8 cellular contexts compared by ENCODE assay signal in the genomic region with DNA sequence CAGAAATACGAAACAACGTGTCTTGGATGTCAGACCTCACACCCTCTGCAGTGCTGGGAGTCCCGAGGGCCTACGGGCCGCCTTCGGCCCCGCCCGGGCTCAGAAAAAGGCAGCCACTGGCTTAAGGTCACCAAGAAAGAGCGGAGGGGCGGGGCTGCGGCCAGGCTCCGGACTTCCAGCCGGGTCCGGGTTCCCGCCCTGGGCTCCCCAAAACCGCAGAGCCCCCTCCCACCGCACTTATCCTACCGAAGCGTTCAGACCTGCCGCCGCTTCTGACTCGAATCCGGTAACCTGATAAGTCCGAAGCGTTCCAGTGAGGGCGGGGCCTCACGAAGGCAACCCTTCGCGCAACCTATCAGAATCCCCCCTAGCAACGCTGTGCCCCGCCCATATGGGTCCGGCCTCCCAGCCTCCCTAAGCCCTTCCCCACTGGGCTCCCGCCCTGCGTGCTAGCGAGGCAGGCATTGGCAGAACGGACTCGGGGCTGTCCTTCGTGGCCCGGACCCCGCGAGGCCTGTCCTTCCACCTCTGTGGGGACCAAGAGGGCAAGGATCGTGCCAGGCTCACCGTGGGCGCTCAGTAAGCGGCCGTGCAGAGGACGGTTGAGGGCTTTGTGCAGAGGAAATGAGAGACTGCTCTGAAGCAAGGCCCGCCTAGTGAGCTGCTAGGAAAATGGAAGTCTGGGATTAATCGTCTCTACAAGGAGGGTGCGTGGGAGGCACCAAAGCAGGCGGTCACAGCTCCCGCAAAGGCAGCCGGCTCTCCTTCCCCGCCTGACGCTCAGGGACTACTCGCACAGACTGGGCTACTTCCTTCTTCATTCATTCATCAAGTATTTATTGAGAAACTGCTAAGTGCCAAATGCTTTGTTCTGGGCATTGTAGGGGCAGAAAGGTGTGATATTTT. TPM values are rescaled to one million over a fixed set of nuclear protein-coding genes. Genes with fewer than 3 reads are reported as not detected.
DNase-seq lines count a peak whose midpoint lies in the region; ATAC-seq and TF ChIP-seq lines count a peak whose summit lies in the region.

A gene (minus strand): TSS at position 296 of the 906 bp plus-strand sequence. CDS start 515 bp downstream, outside the sequence.

- peak; percentile 82 to 93 for TF ChIP-seq POLR2A in Peyer's patch (IDR thresholded peaks at IDR 0.05)

- H3K9ac ChIP-seq in mucosa of stomach (ENCODE audit: low read length): peak within 1 kb of the TSS; percentile 72

- H3K9me3 Mint-ChIP-seq in activated T-cell treated with anti-CD3 and anti-CD28 coated beads, Interleukin-2, amount 50 U/mL, for 4 hours: no peaks in the 10 kb centered on the region

- no peaks in the 10 kb centered on the region for H3K27me3 Mint-ChIP-seq in activated T-cell treated with anti-CD3 and anti-CD28 coated beads, Interleukin-2, amount 50 U/mL, for 4 hours (ENCODE audit: low read depth)

- H3K36me3 ChIP-seq in KOPT-K1 (ENCODE audit: insufficient read depth, low read length) (peaks cover 8% of the 10 kb centered on the region; the same call in 1 of the 2 replicates), Peyer's patch (peaks cover 0 to 28% (median 0%) of the 10 kb centered on the region in 3 donors), esophagus (ENCODE audit: control insufficient read depth in 2 of 2, insufficient read depth in 2 of 2, low read length in 1 of 2) (peaks cover under 1 to 21% of the 10 kb centered on the region in 2 donors), mucosa of stomach (ENCODE audit: control insufficient read depth, insufficient read depth, low read length) (no peaks in the 10 kb centered on the region)

- peaks cover 7% of the 10 kb centered on the region for H3K36me3 Mint-ChIP-seq in activated T-cell treated with anti-CD3 and anti-CD28 coated beads, Interleukin-2, amount 50 U/mL, for 4 hours (ENCODE audit: insufficient read depth)

- ATAC-seq in GM21786 (IDR thresholded peaks at IDR 0.05; ENCODE audit: unreplicated experiment): peak; percentile 85
- ATAC-seq in activated T-cell treated with anti-CD3 and anti-CD28 coated beads, Interleukin-2, amount 50 U/mL, for 4 hours: peak; percentile 97 to 98

- WGBS in esophagus, 2 donors: 0% methylated on average over 56 of the region's 56 CpGs

- peaks cover 33% of the 10 kb centered on the region for H3K4me1 Mint-ChIP-seq in activated T-cell treated with anti-CD3 and anti-CD28 coated beads, Interleukin-2, amount 50 U/mL, for 4 hours (ENCODE audit: low read depth)

- H3K4me1 ChIP-seq in Peyer's patch: peaks cover 3 to 22% (median 13%) of the 10 kb centered on the region in 4 donors
- H3K4me1 ChIP-seq in esophagus (ENCODE audit: control insufficient read depth in 2 of 2, insufficient read depth in 2 of 2, low read length in 1 of 2): peaks cover 4 to 13% of the 10 kb centered on the region in 2 donors
- H3K4me1 ChIP-seq in mucosa of stomach (ENCODE audit: control insufficient read depth, insufficient read depth, low read length): peaks cover 32% of the 10 kb centered on the region

- H3K27me3 ChIP-seq in Peyer's patch: no peaks in the 10 kb centered on the region
- no peaks in the 10 kb centered on the region for H3K27me3 ChIP-seq in esophagus (ENCODE audit: control insufficient read depth in 1 of 2, insufficient read depth in 2 of 2, low read length in 2 of 2)
- H3K27me3 ChIP-seq in mucosa of stomach (ENCODE audit: control insufficient read depth, insufficient read depth, low read length): no peaks in the 10 kb centered on the region

- TF ChIP-seq CTCF in Peyer's patch (IDR thresholded peaks at IDR 0.05): no peak

- H3K4me3 Mint-ChIP-seq in activated T-cell treated with anti-CD3 and anti-CD28 coated beads, Interleukin-2, amount 50 U/mL, for 4 hours: peak within 1 kb of the TSS; percentile 86

- H3K4me3 ChIP-seq in Peyer's patch: peak within 1 kb of the TSS; percentile 58 to 70 (median 66)
- H3K4me3 ChIP-seq in esophagus (ENCODE audit: low read depth in 1 of 2, low read length in 2 of 2): peak within 1 kb of the TSS; percentile 61 to 62
- peak within 1 kb of the TSS; percentile 48 for H3K4me3 ChIP-seq in mucosa of stomach (ENCODE audit: low read length)

- peak; percentile 89 for DNase-seq in DMS79 (lab: John Stamatoyannopoulos, UW)
- DNase-seq in Peyer's patch: peak; percentile 96 to 98 (median 98)
- DNase-seq in activated T-cell treated with anti-CD3 and anti-CD28 coated beads, Interleukin-2, amount 50 U/mL, for 4 hours: peak; percentile 78
- peak; percentile 95 for DNase-seq in stimulated activated CD8-positive, alpha-beta memory T cell treated with anti-CD3 and anti-CD28 coated beads, Interleukin-4, amount 100 ng/mL, for 48 hours

- H3K9me3 ChIP-seq in KOPT-K1 (ENCODE audit: insufficient read depth, low read length, poor library complexity, severe bottlenecking) (no peaks in the 10 kb centered on the region), Peyer's patch (no peaks in the 10 kb centered on the region), esophagus (ENCODE audit: control insufficient read depth in 2 of 2, insufficient read depth in 1 of 2, low read depth in 1 of 2, low read length in 1 of 2) (no peaks in the 10 kb centered on the region), mucosa of stomach (ENCODE audit: control insufficient read depth, low read length) (no peaks in the 10 kb centered on the region)

- peak within 1 kb of the TSS; percentile 77 for H3K27ac ChIP-seq in KOPT-K1 (ENCODE audit: low read depth, low read length, poor library complexity, severe bottlenecking)
- peak within 1 kb of the TSS; percentile 80 to 89 (median 84) for H3K27ac ChIP-seq in Peyer's patch
- H3K27ac ChIP-seq in esophagus (ENCODE audit: low read depth in 2 of 2, low read length in 1 of 2): peak within 1 kb of the TSS; percentile 94 to 95

RNA-seq across cellular contexts. Expression of the gene that starts here (rescaled TPM):
- 100 to 1,000 TPM in 1 of 4 donors, 10 to 100 TPM in 3; 31.4 to 102 (median 86.9) TPM for total RNA-seq in Peyer's patch
- total RNA-seq in activated T-cell treated with anti-CD3 and anti-CD28 coated beads, Interleukin-2, amount 50 U/mL, for 4 hours: 10 to 100 TPM; 14.2 to 16.4 (median 14.2) TPM
- 10 to 100 TPM in 1 of 2 donors, 1 to 10 TPM in 1; 6.9 to 12.3 TPM for polyA plus RNA-seq in esophagus

Comparison
In these comparisons a context has a peak if more than half of its experiments do, and no peak if none do; other contexts are left out.
1. Peak in every context shown above with its lines: DNase-seq, ATAC-seq, H3K4me3 ChIP-seq and H3K27ac ChIP-seq.